In the genomic region with DNA sequence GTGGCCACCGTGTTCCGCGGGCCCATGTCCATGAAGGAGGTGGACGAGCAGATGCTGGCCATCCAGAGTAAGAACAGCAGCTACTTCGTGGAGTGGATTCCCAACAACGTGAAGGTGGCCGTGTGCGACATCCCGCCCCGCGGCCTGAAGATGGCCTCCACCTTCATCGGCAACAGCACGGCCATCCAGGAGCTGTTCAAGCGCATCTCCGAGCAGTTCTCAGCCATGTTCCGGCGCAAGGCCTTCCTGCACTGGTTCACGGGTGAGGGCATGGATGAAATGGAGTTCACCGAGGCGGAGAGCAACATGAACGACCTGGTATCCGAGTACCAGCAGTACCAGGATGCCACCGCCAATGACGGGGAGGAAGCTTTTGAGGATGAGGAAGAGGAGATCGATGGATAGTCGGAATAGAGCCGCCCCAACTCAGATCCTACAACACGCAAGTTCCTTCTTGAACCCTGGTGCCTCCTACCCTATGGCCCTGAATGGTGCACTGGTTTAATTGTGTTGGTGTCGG, we compare ENCODE assay signal across 15 cellular contexts.
"Had no signal": no experiment of that assay in that cellular context is flagged by ENCODE, and none has a peak within 500 bp of the region (broad histone marks: within the 10 kb centered on the region; RNA-seq: fewer than 3 reads in every experiment).

No MANE protein-coding gene starts in this region.

- H3K4me3 Mint-ChIP-seq: activated CD4-positive, alpha-beta T cell treated with anti-CD3 and anti-CD28 coated beads, Interleukin-2, amount 10 ng/mL, durations not matched to agents 7 days and 5 days; activated naive CD4-positive, alpha-beta T cell treated with anti-CD3 and anti-CD28 coated beads for 36 hours; endodermal cell; memory B cell; natural killer cell had no signal

- H3K27ac Mint-ChIP-seq: activated CD4-positive, alpha-beta T cell treated with anti-CD3 and anti-CD28 coated beads, Interleukin-2, amount 10 ng/mL, durations not matched to agents 7 days and 5 days; activated naive CD4-positive, alpha-beta T cell treated with anti-CD3 and anti-CD28 coated beads for 36 hours; activated T-helper 2 cell treated with anti-CD3 and anti-CD28 coated beads, Interferon-gamma antibody, Interleukin-2, Interleukin-4, amounts not matched to agents 10 μg/mL and 5 μg/mL and 100 μg/mL, durations not matched to agents 14 hours and 24 hours and 36 hours; endodermal cell; memory B cell; natural killer cell had no signal

- ATAC-seq: esophagus mucosa; natural killer cell; stimulated activated naive CD8-positive, alpha-beta T cell treated with anti-CD3 and anti-CD28 coated beads, Interleukin-15, Interleukin-2, amounts not matched to agents 100 U/mL and 50 U/mL, for 24 hours; upper lobe of right lung had no signal

- H3K27me3 Mint-ChIP-seq: activated CD4-positive, alpha-beta T cell treated with anti-CD3 and anti-CD28 coated beads, Interleukin-2, amount 10 ng/mL, durations not matched to agents 7 days and 5 days; memory B cell had no signal

- DNase-seq: activated CD4-positive, alpha-beta T cell treated with anti-CD3 and anti-CD28 coated beads, Interleukin-2, amount 10 ng/mL, durations not matched to agents 7 days and 5 days; activated naive CD4-positive, alpha-beta T cell treated with anti-CD3 and anti-CD28 coated beads for 36 hours; activated T-cell treated with anti-CD3 and anti-CD28 coated beads, Interleukin-2, amount 50 U/mL, for 1 hour; dorsolateral prefrontal cortex; endodermal cell; natural killer cell; retina; stimulated activated naive CD8-positive, alpha-beta T cell treated with anti-CD3 and anti-CD28 coated beads, Interleukin-15, Interleukin-2, amounts not matched to agents 100 U/mL and 50 U/mL, for 24 hours; SW 1271 had no signal

- H3K4me1 Mint-ChIP-seq: endodermal cell had no signal

- H3K9me3 ChIP-seq: ascending aorta, thoracic aorta, upper lobe of right lung had no signal

- H3K27me3 ChIP-seq: ascending aorta, dorsolateral prefrontal cortex, upper lobe of right lung had no signal

- H3K4me3 ChIP-seq: ascending aorta, dorsolateral prefrontal cortex, thoracic aorta, upper lobe of right lung had no signal

- H3K4me1 ChIP-seq: upper lobe of right lung had no signal

- H3K9me3 Mint-ChIP-seq: activated CD4-positive, alpha-beta T cell treated with anti-CD3 and anti-CD28 coated beads, Interleukin-2, amount 10 ng/mL, durations not matched to agents 7 days and 5 days; activated naive CD4-positive, alpha-beta T cell treated with anti-CD3 and anti-CD28 coated beads for 36 hours; activated T-helper 2 cell treated with anti-CD3 and anti-CD28 coated beads, Interferon-gamma antibody, Interleukin-2, Interleukin-4, amounts not matched to agents 10 μg/mL and 5 μg/mL and 100 μg/mL, durations not matched to agents 14 hours and 24 hours and 36 hours; endodermal cell; memory B cell; natural killer cell had no signal

- H3K27ac ChIP-seq: dorsolateral prefrontal cortex, upper lobe of right lung had no signal
